In genomic region chr9:124776613-124776951, GRCh38 we compare ENCODE assay signal across 8 cellular contexts. TPM values are rescaled to one million over a fixed set of nuclear protein-coding genes. Genes with fewer than 3 reads are reported as not detected.
DNase-seq lines count a peak whose midpoint lies in the region; ATAC-seq and TF ChIP-seq lines count a peak whose summit lies in the region.

No MANE protein-coding gene starts in this region.

- H3K27me3 ChIP-seq in brain microvascular endothelial cell (replicated peaks): no peaks in the 10 kb centered on the region
- no peaks in the 10 kb centered on the region for H3K27me3 ChIP-seq in mesendoderm (ENCODE audit: insufficient read depth, low read length, poor library complexity)
- H3K27me3 ChIP-seq in upper lobe of left lung: peaks cover 0 to 8% (median 2%) of the 10 kb centered on the region in 4 donors

- no peaks in the 10 kb centered on the region for H3K79me1 ChIP-seq in mesendoderm (ENCODE audit: low read length)

- DNase-seq in activated naive CD4-positive, alpha-beta T cell treated with anti-CD3 and anti-CD28 coated beads for 36 hours: no peak
- no peak for DNase-seq in activated naive CD4-positive, alpha-beta T cell treated with anti-CD3 and anti-CD28 coated beads, Interleukin-2, amount 50 U/mL, for 16 hours
- DNase-seq in brain microvascular endothelial cell: no peak
- DNase-seq in mesendoderm: no peak
- no peak for DNase-seq in upper lobe of left lung
- DNase-seq in NCI-H1694 (lab: John Stamatoyannopoulos, UW): no peak
- DNase-seq in activated CD4-positive, alpha-beta T cell treated with anti-CD3 and anti-CD28 coated beads for 4 hours: no peak
- no peak for DNase-seq in NCI-H2227 (lab: John Stamatoyannopoulos, UW; ENCODE audit: unreplicated experiment)

- TF ChIP-seq EP300 in upper lobe of left lung (IDR thresholded peaks at IDR 0.05): no peak

- H3K4ac ChIP-seq in mesendoderm (ENCODE audit: low read depth, low read length): no peak overlapping the region

- peaks cover 20% of the 10 kb centered on the region for H3K4me1 Mint-ChIP-seq in activated naive CD4-positive, alpha-beta T cell treated with anti-CD3 and anti-CD28 coated beads for 36 hours (ENCODE audit: low read depth)

- TF ChIP-seq CTCF in brain microvascular endothelial cell (IDR thresholded peaks at IDR 0.05; ENCODE audit: low read depth, low read length, missing control alignments) (no peak), upper lobe of left lung (IDR thresholded peaks at IDR 0.05) (no peak)

- TF ChIP-seq POLR2A in upper lobe of left lung (IDR thresholded peaks at IDR 0.05): no peak

- no peak overlapping the region for H4K5ac ChIP-seq in mesendoderm (ENCODE audit: low read length)

- no peak for ATAC-seq in upper lobe of left lung (ENCODE audit: low FRiP score in 2 of 2)

- no peak overlapping the region for H2AK5ac ChIP-seq in mesendoderm (ENCODE audit: low read length)

- intact Hi-C loops in activated naive CD4-positive, alpha-beta T cell treated with anti-CD3 and anti-CD28 coated beads for 36 hours (cut with micrococcal nuclease): no loop called here

- peaks cover 3% of the 10 kb centered on the region for H3K4me1 ChIP-seq in mesendoderm (ENCODE audit: control insufficient read depth, low read depth, low read length)
- H3K4me1 ChIP-seq in upper lobe of left lung: peaks cover 22 to 44% (median 32%) of the 10 kb centered on the region in 4 donors

- H3K27ac Mint-ChIP-seq in activated naive CD4-positive, alpha-beta T cell treated with anti-CD3 and anti-CD28 coated beads for 36 hours: no peak overlapping the region

- peak overlapping the region; percentile 89 for H3K56ac ChIP-seq in mesendoderm (ENCODE audit: low read length)

- no peak overlapping the region for H2BK15ac ChIP-seq in mesendoderm (replicated peaks; ENCODE audit: low read depth)

- H3K9ac ChIP-seq in mesendoderm (ENCODE audit: low read length): peak overlapping the region; percentile 69

- H3K27ac ChIP-seq in brain microvascular endothelial cell: no peak overlapping the region
- H3K27ac ChIP-seq in mesendoderm (ENCODE audit: low read depth, low read length): no peak overlapping the region
- peak overlapping the region in 3 of 4 donors; percentile 61 to 83 (median 65) for H3K27ac ChIP-seq in upper lobe of left lung

- no peak overlapping the region for H4K8ac ChIP-seq in mesendoderm (ENCODE audit: low read depth, low read length)

- no peaks in the 10 kb centered on the region for H3K36me3 Mint-ChIP-seq in activated naive CD4-positive, alpha-beta T cell treated with anti-CD3 and anti-CD28 coated beads for 36 hours (ENCODE audit: low read depth)

- H3K4me3 Mint-ChIP-seq in activated naive CD4-positive, alpha-beta T cell treated with anti-CD3 and anti-CD28 coated beads for 36 hours: peak overlapping the region; percentile 61

- H3K4me2 ChIP-seq in mesendoderm (ENCODE audit: low read length): peak overlapping the region; percentile 60

- no peaks in the 10 kb centered on the region for H3K9me3 Mint-ChIP-seq in activated naive CD4-positive, alpha-beta T cell treated with anti-CD3 and anti-CD28 coated beads for 36 hours

- no peaks in the 10 kb centered on the region for H3K79me2 ChIP-seq in mesendoderm (ENCODE audit: control insufficient read depth, insufficient read depth, low read length)

- H3K18ac ChIP-seq in mesendoderm (ENCODE audit: low read length): no peak overlapping the region

- in situ Hi-C loops in brain microvascular endothelial cell (cut with HindIII; ENCODE audit: low pct_ligation_motif_present, low sequenced_read_pairs): no loop called here

- no peaks in the 10 kb centered on the region for H3K9me3 ChIP-seq in upper lobe of left lung

- H3K36me3 ChIP-seq in brain microvascular endothelial cell (replicated peaks) (no peaks in the 10 kb centered on the region), mesendoderm (ENCODE audit: control insufficient read depth, insufficient read depth, low read length) (no peaks in the 10 kb centered on the region), upper lobe of left lung (no peaks in the 10 kb centered on the region)

- H3K23ac ChIP-seq in mesendoderm (ENCODE audit: low read length): no peak overlapping the region

- CTCF ChIA-PET in activated naive CD4-positive, alpha-beta T cell treated with anti-CD3 and anti-CD28 coated beads for 36 hours (lab: Charles Lee): interaction anchor here (0.6 to 12.7 kb wide), 9 partner anchors 10 to 596 kb away, joined by 3 to 315 read pairs (median 4); partner anchors contain the start of gene WDR38

- no peak overlapping the region for H2BK120ac ChIP-seq in mesendoderm (ENCODE audit: low read depth, low read length)

- H2BK5ac ChIP-seq in mesendoderm (ENCODE audit: low read length): no peak overlapping the region

- H3K4me3 ChIP-seq in brain microvascular endothelial cell (ENCODE audit: low read depth, low read length): peak overlapping the region; percentile 47
- peak overlapping the region; percentile 20 for H3K4me3 ChIP-seq in mesendoderm (ENCODE audit: low read length)
- H3K4me3 ChIP-seq in upper lobe of left lung: peak overlapping the region; percentile 9 to 63 (median 58)

- H3K27me3 Mint-ChIP-seq in activated naive CD4-positive, alpha-beta T cell treated with anti-CD3 and anti-CD28 coated beads for 36 hours (ENCODE audit: low read depth): peaks cover 36% of the 10 kb centered on the region

- no CpG with 5 or more reads among the region's 12 CpGs for WGBS in mesendoderm (ENCODE audit: extremely low coverage, insufficient coverage, low lambda C conversion rate)
- 12 to 18% methylated on average over 11 to 12 of the region's 12 CpGs for WGBS in upper lobe of left lung, 2 donors

RNA-seq across cellular contexts. Expression of gene OLFML2A, which starts 0.4 kb away (rescaled TPM):
- not detected for total RNA-seq in activated naive CD4-positive, alpha-beta T cell treated with anti-CD3 and anti-CD28 coated beads for 36 hours
- polyA plus RNA-seq in mesendoderm (2013, experiment 1 of 2): 2.1 TPM
- 2.4 TPM for polyA plus RNA-seq in mesendoderm (2013, experiment 2 of 2)
- total RNA-seq in upper lobe of left lung: 10 to 100 TPM in 4 of 6 donors, 1 to 10 TPM in 2; 4.2 to 35.6 (median 12.2) TPM

RNA-seq across cellular contexts. Expression of gene NR6A1, which starts 5.5 kb away (rescaled TPM):
- total RNA-seq in activated naive CD4-positive, alpha-beta T cell treated with anti-CD3 and anti-CD28 coated beads for 36 hours: 1 to 10 TPM; 1.8 TPM
- 58.7 TPM for polyA plus RNA-seq in mesendoderm (2013, experiment 1 of 2)
- 58.1 TPM for polyA plus RNA-seq in mesendoderm (2013, experiment 2 of 2)
- total RNA-seq in upper lobe of left lung: 10 to 100 TPM in 2 of 6 donors, 1 to 10 TPM in 4; 4.2 to 34.6 (median 8.2) TPM

Comparison
In these comparisons a context has a peak if more than half of its experiments do, and no peak if none do; other contexts are left out.
1. H3K27ac ChIP-seq: peak in upper lobe of left lung (3 of 4); none in brain microvascular endothelial cell (single experiment) and mesendoderm (single experiment).
2. RNA of gene OLFML2A, which starts 0.4 kb away (total RNA-seq): 4.2 to 35.6 TPM in upper lobe of left lung; not detected in activated naive CD4-positive, alpha-beta T cell treated with anti-CD3 and anti-CD28 coated beads for 36 hours; every median in the first group is over 4 times any median in the second.
3. Peak in every context shown above with its lines, with median percentiles within 50 percentile points of each other: H3K4me3 ChIP-seq.